In the genomic region with DNA sequence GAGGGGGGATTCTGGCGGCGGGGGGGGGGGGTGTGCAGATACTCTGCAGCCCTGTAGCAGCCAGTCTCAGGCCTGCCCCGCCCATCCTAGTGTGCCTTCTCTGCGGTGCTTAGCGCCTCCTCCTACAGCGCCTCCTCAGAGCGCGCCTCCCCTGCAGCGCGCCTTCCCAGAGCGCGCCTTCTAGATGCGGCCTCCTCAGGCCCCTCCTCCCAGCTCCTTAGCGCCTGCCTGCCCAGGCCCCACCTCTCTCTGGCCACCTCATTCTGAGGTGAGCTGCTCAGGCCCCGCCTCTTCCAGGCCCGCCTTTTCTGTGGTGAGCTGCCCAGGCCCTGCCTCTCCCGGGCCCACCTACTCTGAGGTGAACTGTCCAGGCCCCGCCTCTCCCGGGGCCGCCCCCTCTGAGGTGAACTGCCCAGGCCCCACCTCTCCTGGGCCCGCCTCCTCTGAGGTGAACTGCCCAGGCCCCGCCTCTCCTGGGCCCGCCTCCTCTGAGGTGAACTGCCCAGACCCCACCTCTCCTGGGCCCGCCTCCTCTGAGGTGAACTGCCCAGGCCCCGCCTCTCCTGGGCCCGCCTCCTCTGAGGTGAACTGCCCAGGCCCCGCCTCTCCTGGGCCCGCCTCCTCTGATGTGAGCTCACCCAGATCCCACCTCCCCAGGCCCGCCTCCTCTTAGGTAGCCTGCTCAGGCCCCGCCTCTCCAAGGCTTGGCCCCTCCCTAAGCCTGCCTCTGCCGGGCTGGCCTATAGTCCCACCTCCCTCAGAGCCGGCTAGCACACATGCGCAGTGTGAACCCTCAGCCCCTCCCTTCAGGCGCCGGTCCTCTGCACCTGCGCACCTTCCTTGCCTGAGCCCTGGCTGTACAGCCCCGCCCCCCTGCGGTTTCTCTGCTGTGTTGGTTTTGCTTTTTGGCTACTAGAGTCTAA, we compare ENCODE assay signal across 9 cellular contexts. TPM values are rescaled to one million over a fixed set of nuclear protein-coding genes. Genes with fewer than 3 reads are reported as not detected.
A peak's percentile ranks its signal among the peaks of the same experiment; 100 is the strongest.
DNase-seq lines count a peak whose midpoint lies in the region; ATAC-seq and TF ChIP-seq lines count a peak whose summit lies in the region.
"Had no signal": no experiment of that assay in that cellular context is flagged by ENCODE, and none has a peak within 500 bp of the region (broad histone marks: within the 10 kb centered on the region; RNA-seq: fewer than 3 reads in every experiment).

No MANE protein-coding gene starts in this region.

- no peaks in the 10 kb centered on the region for H3K9me3 ChIP-seq in WERI-Rb-1 (ENCODE audit: severe bottlenecking)

- in situ Hi-C loops in T47D (cut with HindIII; ENCODE audit: low pct_unique_long_range_greater_than_20kb, low sequenced_read_pairs), result no loop called here

- H3K36me3 ChIP-seq in WERI-Rb-1, result peaks cover 7% of the 10 kb centered on the region; the same call in 1 of the 2 replicates

- DNase-seq in A172 (ENCODE audit: low spot score) (peak; percentile 82), NCI-H2196 treated with DMSO at 0.1 percent for 48 hours (lab: John Stamatoyannopoulos, UW; ENCODE audit: unreplicated experiment) (peak; percentile 91), WERI-Rb-1 (peak; percentile 97), T47D (ENCODE audit: low read depth in 1 of 2, low spot score in 1 of 2) (peak; percentile 34 to 98), inferior parietal cortex (ENCODE audit: extremely low spot score) (peak; percentile 88), smooth muscle cell of the brain vasculature (ENCODE audit: low read depth, low spot score) (peak; percentile 86)
- DNase-seq: DND-41 had no signal

- H3K27ac ChIP-seq in WERI-Rb-1, result no peak overlapping the region

- peak; percentile 78 for ATAC-seq in GM18870 (IDR thresholded peaks at IDR 0.05; ENCODE audit: unreplicated experiment)
- ATAC-seq in HG03135 (IDR thresholded peaks at IDR 0.05; ENCODE audit: unreplicated experiment), result peak; percentile 85

- no peaks in the 10 kb centered on the region for H3K27me3 ChIP-seq in WERI-Rb-1 (ENCODE audit: insufficient read depth, low read depth, severe bottlenecking)

- TF ChIP-seq CTCF in WERI-Rb-1 (IDR thresholded peaks at IDR 0.05; ENCODE audit: low read depth, low read length), result no peak

- H3K4me3 ChIP-seq in WERI-Rb-1 (ENCODE audit: low read depth, low read length), result no peak overlapping the region

RNA-seq across cellular contexts. Expression of gene SGCE, which starts 2.1 kb away (rescaled TPM):
- 24.0 and 25.0 TPM in 2 replicates for total RNA-seq in A172 (2014; rRNA removed; shearing (Covaris generic))
